12 cellular contexts compared by ENCODE assay signal in the genomic region with DNA sequence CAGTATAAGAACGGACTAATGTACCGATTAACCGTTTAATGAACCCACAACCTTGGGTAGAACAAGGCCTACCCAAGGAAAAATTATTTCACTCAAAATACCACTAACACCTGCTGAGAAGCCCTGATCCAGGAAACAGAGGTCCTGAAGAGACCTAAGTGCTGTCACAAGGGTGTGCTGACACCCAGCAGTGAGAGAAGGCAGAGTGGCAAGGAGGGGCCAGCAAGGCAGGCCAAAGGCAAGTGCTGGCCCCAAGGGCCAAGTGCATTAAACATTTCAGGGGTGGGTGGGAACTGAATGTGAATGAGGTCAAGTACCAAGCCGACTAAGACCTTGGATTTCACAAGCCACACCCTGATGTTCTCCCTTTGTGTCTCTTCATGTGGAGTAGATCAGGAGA. TPM values are rescaled to one million over a fixed set of nuclear protein-coding genes. Genes with fewer than 3 reads are reported as not detected.
A peak's percentile ranks its signal among the peaks of the same experiment; 100 is the strongest.
DNase-seq lines count a peak whose midpoint lies in the region; ATAC-seq and TF ChIP-seq lines count a peak whose summit lies in the region.
"Had no signal": no experiment of that assay in that cellular context is flagged by ENCODE, and none has a peak within 500 bp of the region (broad histone marks: within the 10 kb centered on the region; RNA-seq: fewer than 3 reads in every experiment).

No MANE protein-coding gene starts in this region.

- POLR2A ChIA-PET in activated CD8-positive, alpha-beta T cell treated with anti-CD3 and anti-CD28 coated beads, Interleukin-2, amount 10 ng/mL, durations not matched to agents 7 days and 5 days (lab: Charles Lee): interaction anchor here (1.2 to 1.7 kb wide), 2 partner anchors 9 to 282 kb away, joined by 5 to 8 read pairs; partner anchors contain the start of gene UBE2G2
- POLR2A ChIA-PET in activated CD8-positive, alpha-beta T cell treated with anti-CD3 and anti-CD28 coated beads for 36 hours (lab: Charles Lee): interaction anchor here (1.5 kb wide), 1 partner anchor 9 kb away, joined by 5 read pairs; the partner anchor contains the start of gene UBE2G2

- peak overlapping the region; percentile 15 for H3K27ac Mint-ChIP-seq in activated CD8-positive, alpha-beta T cell treated with anti-CD3 and anti-CD28 coated beads, Interleukin-2, amount 10 ng/mL, durations not matched to agents 7 days and 5 days
- H3K27ac Mint-ChIP-seq in activated CD8-positive, alpha-beta T cell treated with anti-CD3 and anti-CD28 coated beads for 36 hours: no peak overlapping the region

- H3K9me3 ChIP-seq in OCI-LY1 (ENCODE audit: low read length): no peaks in the 10 kb centered on the region
- no peaks in the 10 kb centered on the region for H3K9me3 ChIP-seq in skeletal muscle tissue (ENCODE audit: control insufficient read depth in 3 of 3, low read length in 3 of 3)
- H3K9me3 ChIP-seq: A549, prostate gland, testis had no signal

- H3F3A ChIP-seq in OCI-LY1 (ENCODE audit: insufficient read depth, low read length): no peaks in the 10 kb centered on the region

- H3K27me3 ChIP-seq in OCI-LY1 (ENCODE audit: insufficient read depth, low read length): no peaks in the 10 kb centered on the region
- H3K27me3 ChIP-seq in skeletal muscle tissue (ENCODE audit: control insufficient read depth in 3 of 3, insufficient read depth in 3 of 3, low read length in 3 of 3): no peaks in the 10 kb centered on the region
- H3K27me3 ChIP-seq: testis had no signal

- no peaks in the 10 kb centered on the region for H3K9me3 Mint-ChIP-seq in activated CD8-positive, alpha-beta T cell treated with anti-CD3 and anti-CD28 coated beads, Interleukin-2, amount 10 ng/mL, durations not matched to agents 7 days and 5 days (ENCODE audit: insufficient read depth)
- no peaks in the 10 kb centered on the region for H3K9me3 Mint-ChIP-seq in activated CD8-positive, alpha-beta T cell treated with anti-CD3 and anti-CD28 coated beads for 36 hours

- intact Hi-C loops in activated CD8-positive, alpha-beta T cell treated with anti-CD3 and anti-CD28 coated beads for 36 hours (cut with micrococcal nuclease): loop anchor here (5.0 kb wide), 1 partner anchor 280 kb away; no protein-coding TSS in a partner anchor

- no peak overlapping the region for H2AFZ ChIP-seq in OCI-LY1 (ENCODE audit: low read length)

- H3K36me3 ChIP-seq in OCI-LY1 (ENCODE audit: insufficient read depth, low read length) (peaks cover 58% of the 10 kb centered on the region), skeletal muscle tissue (ENCODE audit: control insufficient read depth in 3 of 3, insufficient read depth in 3 of 3, low read length in 3 of 3) (peaks cover 0 to 4% (median 4%) of the 10 kb centered on the region in 3 donors)
- H3K36me3 ChIP-seq: prostate gland had no signal

- H3K27ac ChIP-seq in OCI-LY1 (ENCODE audit: low read depth, low read length, poor library complexity, severe bottlenecking) (no peak overlapping the region), skeletal muscle tissue (ENCODE audit: low read depth, low read length) (no peak overlapping the region)
- H3K27ac ChIP-seq: A549, prostate gland, testis had no signal

- H4K20me1 ChIP-seq in OCI-LY1 (ENCODE audit: insufficient read depth, low read length): no peaks in the 10 kb centered on the region; the same call in 1 of the 2 replicates

- peaks cover 95% of the 10 kb centered on the region for H3K79me2 ChIP-seq in OCI-LY1 (ENCODE audit: insufficient read depth, low read length)

- no peak overlapping the region for H3K4me3 Mint-ChIP-seq in activated CD8-positive, alpha-beta T cell treated with anti-CD3 and anti-CD28 coated beads, Interleukin-2, amount 10 ng/mL, durations not matched to agents 7 days and 5 days
- H3K4me3 Mint-ChIP-seq in activated CD8-positive, alpha-beta T cell treated with anti-CD3 and anti-CD28 coated beads for 36 hours: no peak overlapping the region
- H3K4me3 Mint-ChIP-seq: CD14-positive monocyte had no signal

- CTCF ChIA-PET in activated CD8-positive, alpha-beta T cell treated with anti-CD3 and anti-CD28 coated beads, Interleukin-2, amount 10 ng/mL, durations not matched to agents 7 days and 5 days (lab: Charles Lee): interaction anchor here (0.7 to 2.4 kb wide), 50 partner anchors 9 to 766 kb away, joined by 3 to 63 read pairs (median 5); partner anchors contain the start of genes KRTAP12-1, LRRC3, PTTG1IP and SLX9
- CTCF ChIA-PET in activated CD8-positive, alpha-beta T cell treated with anti-CD3 and anti-CD28 coated beads for 36 hours (lab: Charles Lee): interaction anchor here (0.6 to 2.9 kb wide), 43 partner anchors 9 to 312 kb away, joined by 3 to 35 read pairs (median 5); partner anchors contain the start of genes PTTG1IP, SLX9, SUMO3 and TSPEAR

- no peak for ATAC-seq in activated CD8-positive, alpha-beta T cell treated with anti-CD3 and anti-CD28 coated beads, Interleukin-2, amount 10 ng/mL, durations not matched to agents 7 days and 5 days
- no peak for ATAC-seq in activated CD8-positive, alpha-beta T cell treated with anti-CD3 and anti-CD28 coated beads for 36 hours
- ATAC-seq in GM21619 (IDR thresholded peaks at IDR 0.05; ENCODE audit: unreplicated experiment): no peak

- H3K4me1 ChIP-seq in OCI-LY1 (ENCODE audit: insufficient read depth, low read length, severe bottlenecking): peaks cover 28% of the 10 kb centered on the region
- H3K4me1 ChIP-seq in skeletal muscle tissue (ENCODE audit: control insufficient read depth in 3 of 3, insufficient read depth in 3 of 3, low read length in 3 of 3): peaks cover 7 to 19% (median 12%) of the 10 kb centered on the region in 3 donors
- H3K4me1 ChIP-seq: A549, prostate gland, testis had no signal

- no peak for TF ChIP-seq CTCF in activated CD8-positive, alpha-beta T cell treated with anti-CD3 and anti-CD28 coated beads for 36 hours (IDR thresholded peaks at IDR 0.05)
- TF ChIP-seq CTCF in OCI-LY1 (IDR thresholded peaks at IDR 0.05; ENCODE audit: low read length) (no peak), fibroblast of mammary gland (conservative IDR thresholded peaks at IDR 0.05; ENCODE audit: control insufficient read depth, insufficient read depth, low read depth, low read length) (no peak)

- no peaks in the 10 kb centered on the region for H3K9me2 ChIP-seq in OCI-LY1 (ENCODE audit: low read depth, low read length)

- no peak for DNase-seq in activated CD8-positive, alpha-beta T cell treated with anti-CD3 and anti-CD28 coated beads, Interleukin-2, amount 10 ng/mL, durations not matched to agents 7 days and 5 days
- no peak for DNase-seq in activated CD8-positive, alpha-beta T cell treated with anti-CD3 and anti-CD28 coated beads for 36 hours
- DNase-seq in fibroblast of mammary gland (ENCODE audit: low read depth): peak; percentile 11
- DNase-seq in ecto neural progenitor cell (ENCODE audit: low spot score): no peak
- no peak for DNase-seq in Kasumi-1 (lab: John Stamatoyannopoulos, UW)

- peaks cover 34% of the 10 kb centered on the region for H3K36me3 Mint-ChIP-seq in activated CD8-positive, alpha-beta T cell treated with anti-CD3 and anti-CD28 coated beads, Interleukin-2, amount 10 ng/mL, durations not matched to agents 7 days and 5 days (ENCODE audit: low read depth)
- H3K36me3 Mint-ChIP-seq in activated CD8-positive, alpha-beta T cell treated with anti-CD3 and anti-CD28 coated beads for 36 hours (ENCODE audit: low read depth): peaks cover 44% of the 10 kb centered on the region

- H3K4me2 ChIP-seq in OCI-LY1 (ENCODE audit: low read length): no peak overlapping the region
- H3K4me2 ChIP-seq: A549 had no signal

- no peak overlapping the region for H3K4me3 ChIP-seq in OCI-LY1 (ENCODE audit: low read depth, low read length, poor library complexity, severe bottlenecking)
- no peak overlapping the region for H3K4me3 ChIP-seq in fibroblast of mammary gland (ENCODE audit: control insufficient read depth, low read depth, low read length)
- no peak overlapping the region for H3K4me3 ChIP-seq in skeletal muscle tissue (ENCODE audit: low read length in 3 of 3)
- H3K4me3 ChIP-seq: A549, prostate gland, testis had no signal

- H3K9ac ChIP-seq in OCI-LY1 (ENCODE audit: low read length) (peak overlapping the region; percentile 15; the same call in 1 of the 2 replicates), skeletal muscle tissue (ENCODE audit: low read depth in 1 of 3, low read length in 3 of 3) (peak overlapping the region; percentile 26 to 40 (median 28))

- H3K4me1 Mint-ChIP-seq in activated CD8-positive, alpha-beta T cell treated with anti-CD3 and anti-CD28 coated beads, Interleukin-2, amount 10 ng/mL, durations not matched to agents 7 days and 5 days (ENCODE audit: low read depth): peaks cover 35% of the 10 kb centered on the region
- H3K4me1 Mint-ChIP-seq in activated CD8-positive, alpha-beta T cell treated with anti-CD3 and anti-CD28 coated beads for 36 hours (ENCODE audit: low read depth): peaks cover 66% of the 10 kb centered on the region

- no peaks in the 10 kb centered on the region for H3K27me3 Mint-ChIP-seq in activated CD8-positive, alpha-beta T cell treated with anti-CD3 and anti-CD28 coated beads, Interleukin-2, amount 10 ng/mL, durations not matched to agents 7 days and 5 days (ENCODE audit: low read depth)
- H3K27me3 Mint-ChIP-seq in activated CD8-positive, alpha-beta T cell treated with anti-CD3 and anti-CD28 coated beads for 36 hours: no peaks in the 10 kb centered on the region

RNA-seq across cellular contexts. Expression of gene UBE2G2, which starts 9.0 kb away (rescaled TPM):
- 10 to 100 TPM; 85.5 to 86.0 TPM for total RNA-seq in activated CD8-positive, alpha-beta T cell treated with anti-CD3 and anti-CD28 coated beads, Interleukin-2, amount 10 ng/mL, durations not matched to agents 7 days and 5 days
- total RNA-seq in activated CD8-positive, alpha-beta T cell treated with anti-CD3 and anti-CD28 coated beads for 36 hours: 100 to 1,000 TPM; 113 to 115 TPM
- total RNA-seq in skeletal muscle tissue: 60.5 TPM

RNA-seq across cellular contexts. Expression of gene SUMO3, which starts 25.2 kb away (rescaled TPM):
- 100 to 1,000 TPM in 1 of 2 experiments, 10 to 100 TPM in 1; 98.8 to 102 TPM for total RNA-seq in activated CD8-positive, alpha-beta T cell treated with anti-CD3 and anti-CD28 coated beads, Interleukin-2, amount 10 ng/mL, durations not matched to agents 7 days and 5 days
- total RNA-seq in activated CD8-positive, alpha-beta T cell treated with anti-CD3 and anti-CD28 coated beads for 36 hours: 10 to 100 TPM; 69.8 to 72.9 TPM
- 28.7 TPM for total RNA-seq in skeletal muscle tissue
